ENCODE assay signal across 1 cellular context in the genomic region with DNA sequence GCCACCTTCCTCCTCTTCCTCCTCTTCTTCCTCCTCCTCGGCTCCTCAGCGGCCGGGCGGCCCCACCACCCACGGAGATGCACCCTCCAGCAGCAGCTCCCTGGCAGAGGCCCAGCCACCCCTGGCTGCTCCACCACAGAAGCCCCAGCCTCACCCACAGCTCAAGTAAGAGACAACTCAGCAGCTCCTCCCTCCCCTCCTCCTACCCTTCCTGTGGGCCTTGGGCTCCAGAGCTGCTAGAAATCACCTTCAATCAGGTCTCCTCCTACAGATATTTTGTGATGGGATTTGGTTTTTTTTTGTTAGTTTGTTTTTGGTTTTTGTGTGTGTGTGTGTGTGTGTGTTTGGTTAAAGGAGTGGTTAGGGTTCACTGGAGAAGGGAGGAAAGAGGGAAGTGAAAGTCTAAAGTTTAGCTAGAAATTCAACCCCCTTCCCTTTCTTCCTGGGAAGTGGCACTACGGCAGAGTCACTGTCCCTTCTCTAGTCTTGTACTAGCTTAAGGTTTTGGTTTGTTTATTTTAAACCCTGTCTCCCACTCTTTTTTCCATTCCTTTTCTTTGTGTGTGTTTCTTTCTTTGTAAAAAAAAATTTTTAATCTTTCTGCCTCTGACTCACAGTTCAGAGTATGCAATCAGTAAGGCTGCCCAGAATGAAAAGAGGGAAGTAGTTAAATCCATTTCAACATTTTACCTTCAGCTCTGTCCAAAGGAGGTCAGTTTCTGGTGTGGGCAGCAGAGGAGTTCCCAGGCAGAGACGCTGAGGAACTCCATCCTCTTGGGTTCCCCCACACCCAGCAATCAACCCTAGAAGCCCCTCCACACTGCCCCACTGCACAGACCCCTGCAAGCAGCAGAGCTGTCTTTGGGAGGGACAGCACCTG.
TF ChIP-seq lines count a peak whose summit lies in the region.

No MANE protein-coding gene starts in this region.

TF ChIP-seq in K562, 482 proteins besides CTCF, POLR2A, EP300 and RAD21 (continued from another document):
- TF ChIP-seq ELF1 (tag; IDR thresholded peaks at IDR 0.05) (no peak), TBL1XR1 (IDR thresholded peaks at IDR 0.05; ENCODE audit: low read length in 2 of 2) (no peak), PRPF4 (IDR thresholded peaks at IDR 0.05; ENCODE audit: insufficient read depth, low read depth, low read length, poor library complexity, severe bottlenecking) (no peak), SMARCC2 (IDR thresholded peaks at IDR 0.05; ENCODE audit: low read depth) (no peak), FUS (optimal IDR thresholded peaks at IDR 0.05; ENCODE audit: low read depth, low read length) (no peak), GABPB2 (CRISPR knock-in tag; conservative IDR thresholded peaks at IDR 0.05) (no peak), FOXA3 (CRISPR knock-in tag; conservative IDR thresholded peaks at IDR 0.05 in 1 of 2, IDR thresholded peaks at IDR 0.05 in 1 of 2) (no peak), ZNF717 (CRISPR knock-in tag; IDR thresholded peaks at IDR 0.05) (no peak), MCM5 (IDR thresholded peaks at IDR 0.05; ENCODE audit: low read depth) (no peak), GTF2E2 (tag; IDR thresholded peaks at IDR 0.05) (no peak), OTX1 (CRISPR knock-in tag; IDR thresholded peaks at IDR 0.05) (peak; percentile 63; the same call in 1 of the 2 replicates), MYNN (IDR thresholded peaks at IDR 0.05) (no peak), MYNN (CRISPR knock-in tag; IDR thresholded peaks at IDR 0.05) (no peak), ZNF79 (CRISPR knock-in tag; IDR thresholded peaks at IDR 0.05; ENCODE audit: low read depth) (no peak), RB1 (IDR thresholded peaks at IDR 0.05; ENCODE audit: low read depth) (no peak), BRD4 (IDR thresholded peaks at IDR 0.05) (no peak), SIN3A (IDR thresholded peaks at IDR 0.05; ENCODE audit: borderline replicate concordance in 2 of 2, control insufficient read depth in 1 of 2, low read depth in 2 of 2, low read length in 2 of 2) (no peak), POU5F1 (IDR thresholded peaks at IDR 0.05; ENCODE audit: borderline replicate concordance, low read depth, low read length, partially characterized antibody) (no peak), SRSF7 (optimal IDR thresholded peaks at IDR 0.05; ENCODE audit: low read depth, low read length) (no peak), SRF (CRISPR knock-in tag; IDR thresholded peaks at IDR 0.05) (no peak), NFIX (CRISPR knock-in tag; IDR thresholded peaks at IDR 0.05; ENCODE audit: low read depth) (no peak), ZBTB17 (CRISPR knock-in tag; IDR thresholded peaks at IDR 0.05) (no peak), FOXK2 (conservative IDR thresholded peaks at IDR 0.05 in 1 of 2, IDR thresholded peaks at IDR 0.05 in 1 of 2; ENCODE audit: low read depth in 2 of 2) (no peak), ZNF12 (CRISPR knock-in tag; IDR thresholded peaks at IDR 0.05) (no peak), HNRNPL (IDR thresholded peaks at IDR 0.05; ENCODE audit: low read depth, low read length) (no peak), CREM (IDR thresholded peaks at IDR 0.05; ENCODE audit: low read depth) (no peak), LCOR (CRISPR knock-in tag; IDR thresholded peaks at IDR 0.05) (0 out of 2 replicates have a peak, but pooled peaks have one; percentile 28), ZNF184 (CRISPR knock-in tag; IDR thresholded peaks at IDR 0.05) (no peak), NFATC3 (IDR thresholded peaks at IDR 0.05) (no peak), ERF (CRISPR knock-in tag; IDR thresholded peaks at IDR 0.05) (no peak), ZNF324 (CRISPR knock-in tag; IDR thresholded peaks at IDR 0.05) (no peak), BACH1 (tag; IDR thresholded peaks at IDR 0.05) (no peak; the same call in 1 of the 2 replicates), NFRKB (IDR thresholded peaks at IDR 0.05; ENCODE audit: low read depth) (no peak), HMG20A (CRISPR knock-in tag; conservative IDR thresholded peaks at IDR 0.05) (no peak), IFI16 (CRISPR knock-in tag; IDR thresholded peaks at IDR 0.05) (no peak), NELFE (IDR thresholded peaks at IDR 0.05; ENCODE audit: insufficient read depth, insufficient read length) (no peak), NFE2L1 (tag; IDR thresholded peaks at IDR 0.05; ENCODE audit: borderline replicate concordance, low read depth) (no peak)
- TF ChIP-seq, protein P1, sequence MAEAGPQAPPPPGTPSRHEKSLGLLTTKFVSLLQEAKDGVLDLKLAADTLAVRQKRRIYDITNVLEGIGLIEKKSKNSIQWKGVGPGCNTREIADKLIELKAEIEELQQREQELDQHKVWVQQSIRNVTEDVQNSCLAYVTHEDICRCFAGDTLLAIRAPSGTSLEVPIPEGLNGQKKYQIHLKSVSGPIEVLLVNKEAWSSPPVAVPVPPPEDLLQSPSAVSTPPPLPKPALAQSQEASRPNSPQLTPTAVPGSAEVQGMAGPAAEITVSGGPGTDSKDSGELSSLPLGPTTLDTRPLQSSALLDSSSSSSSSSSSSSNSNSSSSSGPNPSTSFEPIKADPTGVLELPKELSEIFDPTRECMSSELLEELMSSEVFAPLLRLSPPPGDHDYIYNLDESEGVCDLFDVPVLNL (CRISPR knock-in tag; IDR thresholded peaks at IDR 0.05; ENCODE audit: low read depth) = no peak
- TF ChIP-seq, protein P2, sequence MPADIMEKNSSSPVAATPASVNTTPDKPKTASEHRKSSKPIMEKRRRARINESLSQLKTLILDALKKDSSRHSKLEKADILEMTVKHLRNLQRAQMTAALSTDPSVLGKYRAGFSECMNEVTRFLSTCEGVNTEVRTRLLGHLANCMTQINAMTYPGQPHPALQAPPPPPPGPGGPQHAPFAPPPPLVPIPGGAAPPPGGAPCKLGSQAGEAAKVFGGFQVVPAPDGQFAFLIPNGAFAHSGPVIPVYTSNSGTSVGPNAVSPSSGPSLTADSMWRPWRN (IDR thresholded peaks at IDR 0.05; ENCODE audit: low read depth) = no peak
- TF ChIP-seq, protein P3, sequence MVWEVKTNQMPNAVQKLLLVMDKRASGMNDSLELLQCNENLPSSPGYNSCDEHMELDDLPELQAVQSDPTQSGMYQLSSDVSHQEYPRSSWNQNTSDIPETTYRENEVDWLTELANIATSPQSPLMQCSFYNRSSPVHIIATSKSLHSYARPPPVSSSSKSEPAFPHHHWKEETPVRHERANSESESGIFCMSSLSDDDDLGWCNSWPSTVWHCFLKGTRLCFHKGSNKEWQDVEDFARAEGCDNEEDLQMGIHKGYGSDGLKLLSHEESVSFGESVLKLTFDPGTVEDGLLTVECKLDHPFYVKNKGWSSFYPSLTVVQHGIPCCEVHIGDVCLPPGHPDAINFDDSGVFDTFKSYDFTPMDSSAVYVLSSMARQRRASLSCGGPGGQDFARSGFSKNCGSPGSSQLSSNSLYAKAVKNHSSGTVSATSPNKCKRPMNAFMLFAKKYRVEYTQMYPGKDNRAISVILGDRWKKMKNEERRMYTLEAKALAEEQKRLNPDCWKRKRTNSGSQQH (CRISPR knock-in tag; IDR thresholded peaks at IDR 0.05) = 0 out of 2 replicates have a peak, but pooled peaks have one; percentile 45
- TF ChIP-seq, protein P4, sequence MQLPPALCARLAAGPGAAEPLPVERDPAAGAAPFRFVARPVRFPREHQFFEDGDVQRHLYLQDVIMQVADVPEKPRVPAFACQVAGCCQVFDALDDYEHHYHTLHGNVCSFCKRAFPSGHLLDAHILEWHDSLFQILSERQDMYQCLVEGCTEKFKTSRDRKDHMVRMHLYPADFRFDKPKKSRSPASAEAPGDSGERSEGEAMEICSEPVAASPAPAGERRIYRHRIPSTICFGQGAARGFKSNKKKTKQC (CRISPR knock-in tag; IDR thresholded peaks at IDR 0.05) = no peak
- TF ChIP-seq, protein P5, sequence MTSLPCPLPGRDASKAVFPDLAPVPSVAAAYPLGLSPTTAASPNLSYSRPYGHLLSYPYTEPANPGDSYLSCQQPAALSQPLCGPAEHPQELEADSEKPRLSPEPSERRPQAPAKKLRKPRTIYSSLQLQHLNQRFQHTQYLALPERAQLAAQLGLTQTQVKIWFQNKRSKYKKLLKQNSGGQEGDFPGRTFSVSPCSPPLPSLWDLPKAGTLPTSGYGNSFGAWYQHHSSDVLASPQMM (CRISPR knock-in tag; IDR thresholded peaks at IDR 0.05) = no peak
- TF ChIP-seq, protein P6, sequence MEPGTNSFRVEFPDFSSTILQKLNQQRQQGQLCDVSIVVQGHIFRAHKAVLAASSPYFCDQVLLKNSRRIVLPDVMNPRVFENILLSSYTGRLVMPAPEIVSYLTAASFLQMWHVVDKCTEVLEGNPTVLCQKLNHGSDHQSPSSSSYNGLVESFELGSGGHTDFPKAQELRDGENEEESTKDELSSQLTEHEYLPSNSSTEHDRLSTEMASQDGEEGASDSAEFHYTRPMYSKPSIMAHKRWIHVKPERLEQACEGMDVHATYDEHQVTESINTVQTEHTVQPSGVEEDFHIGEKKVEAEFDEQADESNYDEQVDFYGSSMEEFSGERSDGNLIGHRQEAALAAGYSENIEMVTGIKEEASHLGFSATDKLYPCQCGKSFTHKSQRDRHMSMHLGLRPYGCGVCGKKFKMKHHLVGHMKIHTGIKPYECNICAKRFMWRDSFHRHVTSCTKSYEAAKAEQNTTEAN (CRISPR knock-in tag; IDR thresholded peaks at IDR 0.05) = no peak
- TF ChIP-seq, protein P7, sequence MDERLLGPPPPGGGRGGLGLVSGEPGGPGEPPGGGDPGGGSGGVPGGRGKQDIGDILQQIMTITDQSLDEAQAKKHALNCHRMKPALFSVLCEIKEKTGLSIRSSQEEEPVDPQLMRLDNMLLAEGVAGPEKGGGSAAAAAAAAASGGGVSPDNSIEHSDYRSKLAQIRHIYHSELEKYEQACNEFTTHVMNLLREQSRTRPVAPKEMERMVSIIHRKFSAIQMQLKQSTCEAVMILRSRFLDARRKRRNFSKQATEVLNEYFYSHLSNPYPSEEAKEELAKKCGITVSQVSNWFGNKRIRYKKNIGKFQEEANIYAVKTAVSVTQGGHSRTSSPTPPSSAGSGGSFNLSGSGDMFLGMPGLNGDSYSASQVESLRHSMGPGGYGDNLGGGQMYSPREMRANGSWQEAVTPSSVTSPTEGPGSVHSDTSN (CRISPR knock-in tag; IDR thresholded peaks at IDR 0.05; ENCODE audit: low read depth) = no peak
- TF ChIP-seq, protein P7 (tag; conservative IDR thresholded peaks at IDR 0.05; ENCODE audit: low read depth) = no peak
TF ChIP-seq in K562: peak in this region for 12.
